ENCODE assay signal across 1 cellular context in genomic region chr6:118394106-118394505, GRCh38.
TF ChIP-seq lines count a peak whose summit lies in the region.

No MANE protein-coding gene starts in this region.

TF ChIP-seq in IMR-90, 13 proteins besides CTCF, POLR2A, EP300 and RAD21 (continued from another document):
- TF ChIP-seq USF2 (IDR thresholded peaks at IDR 0.05; ENCODE audit: low read depth, low read length): no peak
- TF ChIP-seq SMC3 (IDR thresholded peaks at IDR 0.05; ENCODE audit: low read depth, low read length): no peak
- TF ChIP-seq FOS (IDR thresholded peaks at IDR 0.05; ENCODE audit: low read depth, low read length): no peak
- TF ChIP-seq RFX5 (IDR thresholded peaks at IDR 0.05; ENCODE audit: low read depth, low read length): no peak
- no peak for TF ChIP-seq CHD1 (IDR thresholded peaks at IDR 0.05; ENCODE audit: low read depth, low read length)
- no peak for TF ChIP-seq MAZ (IDR thresholded peaks at IDR 0.05; ENCODE audit: borderline replicate concordance, low read depth, low read length)
- no peak for TF ChIP-seq CEBPB (IDR thresholded peaks at IDR 0.05; ENCODE audit: low read depth, low read length)
- TF ChIP-seq RCOR1 (IDR thresholded peaks at IDR 0.05; ENCODE audit: insufficient replicate concordance, low read length): no peak
- no peak for TF ChIP-seq MAFK (IDR thresholded peaks at IDR 0.05; ENCODE audit: low read depth, low read length)
- TF ChIP-seq NFE2L2 (IDR thresholded peaks at IDR 0.05; ENCODE audit: low read depth, low read length): no peak
- TF ChIP-seq BHLHE40 (IDR thresholded peaks at IDR 0.05; ENCODE audit: low read depth, low read length): no peak
- TF ChIP-seq MXI1 (IDR thresholded peaks at IDR 0.05; ENCODE audit: borderline replicate concordance, low read depth, low read length): no peak
